20 cellular contexts compared by ENCODE assay signal in the genomic region with DNA sequence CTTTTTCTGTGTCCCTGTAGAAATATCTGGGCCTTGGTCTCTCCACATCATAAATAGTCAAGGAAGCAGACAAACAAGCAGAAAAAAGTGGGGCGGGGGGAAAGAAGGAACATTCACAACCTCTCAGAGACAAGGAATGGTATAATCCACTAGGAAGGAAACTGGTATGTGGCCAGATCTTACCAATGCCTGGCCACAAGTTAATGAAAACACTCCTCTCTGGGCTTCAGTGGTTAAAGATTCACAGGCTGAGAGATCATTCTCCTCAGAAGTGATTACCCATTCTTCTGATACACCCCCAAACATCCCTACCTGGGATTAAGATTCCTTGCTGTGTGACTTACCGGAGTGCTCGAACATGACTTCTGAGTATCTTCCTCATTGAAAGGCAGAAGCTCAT.
"Had no signal": no experiment of that assay in that cellular context is flagged by ENCODE, and none has a peak within 500 bp of the region (broad histone marks: within the 10 kb centered on the region; RNA-seq: fewer than 3 reads in every experiment).

No MANE protein-coding gene starts in this region.

- H3K4me3 ChIP-seq: colonic mucosa, heart right ventricle, left ventricle myocardium inferior, lung, right atrium auricular region, sigmoid colon, suprapubic skin, thyroid gland had no signal

- DNase-seq: colonic mucosa; dermis blood vessel endothelial cell; foreskin melanocyte; heart right ventricle; hypothalamus; left cardiac atrium; left ventricle myocardium inferior; mesendoderm; naive thymus-derived CD4-positive, alpha-beta T cell; posterior cingulate gyrus; sigmoid colon; small intestine; stimulated activated CD4-positive, alpha-beta T cell treated with anti-CD3 and anti-CD28 coated beads, Interleukin-12 subunit alpha, Interleukin-12 subunit beta, amount 100 ng/mL, for 4 hours; stimulated activated naive CD4-positive, alpha-beta T cell treated with Interleukin-2 at 50 U/mL for 16 hours; thyroid gland had no signal

- H3K36me3 Mint-ChIP-seq: naive thymus-derived CD4-positive, alpha-beta T cell; type B pancreatic cell had no signal

- H3K4me3 Mint-ChIP-seq: naive thymus-derived CD4-positive, alpha-beta T cell; type B pancreatic cell had no signal

- H3K27me3 Mint-ChIP-seq: naive thymus-derived CD4-positive, alpha-beta T cell; type B pancreatic cell had no signal

- H3K4me1 ChIP-seq: colonic mucosa, left ventricle myocardium inferior, right atrium auricular region, suprapubic skin, thyroid gland had no signal

- H3K9me3 ChIP-seq: colonic mucosa, heart right ventricle, left ventricle myocardium inferior, neutrophil, right atrium auricular region, sigmoid colon, suprapubic skin, thyroid gland had no signal

- H3K4me1 Mint-ChIP-seq: naive thymus-derived CD4-positive, alpha-beta T cell had no signal

- H3K36me3 ChIP-seq: colonic mucosa, heart right ventricle, left ventricle myocardium inferior, neutrophil, right atrium auricular region, sigmoid colon, suprapubic skin, thyroid gland had no signal

- H3K27ac ChIP-seq: colonic mucosa, heart right ventricle, left ventricle myocardium inferior, neutrophil, right atrium auricular region, sigmoid colon, suprapubic skin, thyroid gland had no signal

- H3K27me3 ChIP-seq: colonic mucosa, heart right ventricle, neutrophil, right atrium auricular region, sigmoid colon, suprapubic skin, thyroid gland had no signal

- H3K9me3 Mint-ChIP-seq: type B pancreatic cell had no signal

- H3K27ac Mint-ChIP-seq: naive thymus-derived CD4-positive, alpha-beta T cell; type B pancreatic cell had no signal
